ENCODE assay signal across 8 cellular contexts in genomic region chrX:101931104-101931493, GRCh38. TPM values are rescaled to one million over a fixed set of nuclear protein-coding genes. Genes with fewer than 3 reads are reported as not detected.
DNase-seq lines count a peak whose midpoint lies in the region; ATAC-seq, FAIRE-seq and TF ChIP-seq lines count a peak whose summit lies in the region.

No MANE protein-coding gene starts in this region.

- FAIRE-seq in kidney (lab: Jason Lieb, UNC): no peak

- TF ChIP-seq EP300 in suprapubic skin (IDR thresholded peaks at IDR 0.05): no peak

- H3K36me3 Mint-ChIP-seq in activated CD4-positive, alpha-beta T cell treated with anti-CD3 and anti-CD28 coated beads for 36 hours (ENCODE audit: low read depth): peaks cover 4% of the 10 kb centered on the region
- no peaks in the 10 kb centered on the region for H3K36me3 Mint-ChIP-seq in activated naive CD8-positive, alpha-beta T cell treated with anti-CD3 and anti-CD28 coated beads, Interleukin-2, amount 10 ng/mL, durations not matched to agents 7 days and 5 days

- H3K9ac ChIP-seq in kidney (ENCODE audit: low read length in 2 of 2): peak overlapping the region; percentile 24 to 75

- H3K27me3 Mint-ChIP-seq in activated CD4-positive, alpha-beta T cell treated with anti-CD3 and anti-CD28 coated beads for 36 hours: no peaks in the 10 kb centered on the region
- no peaks in the 10 kb centered on the region for H3K27me3 Mint-ChIP-seq in activated naive CD8-positive, alpha-beta T cell treated with anti-CD3 and anti-CD28 coated beads, Interleukin-2, amount 10 ng/mL, durations not matched to agents 7 days and 5 days

- H3K4me1 Mint-ChIP-seq in activated CD4-positive, alpha-beta T cell treated with anti-CD3 and anti-CD28 coated beads for 36 hours: peaks cover 10% of the 10 kb centered on the region
- H3K4me1 Mint-ChIP-seq in activated naive CD8-positive, alpha-beta T cell treated with anti-CD3 and anti-CD28 coated beads, Interleukin-2, amount 10 ng/mL, durations not matched to agents 7 days and 5 days: peaks cover 7% of the 10 kb centered on the region

- CTCF ChIA-PET in activated CD4-positive, alpha-beta T cell treated with anti-CD3 and anti-CD28 coated beads for 36 hours (lab: Charles Lee): no interaction called here

- H3K9me3 ChIP-seq in kidney (ENCODE audit: control insufficient read depth in 1 of 2, low read length in 2 of 2) (no peaks in the 10 kb centered on the region), suprapubic skin (no peaks in the 10 kb centered on the region)

- H3K27ac ChIP-seq in kidney (ENCODE audit: low read depth in 2 of 2, low read length in 2 of 2): peak overlapping the region; percentile 71 to 87
- H3K27ac ChIP-seq in suprapubic skin: peak overlapping the region; percentile 95

- 43% methylated on average over 7 of the region's 7 CpGs for WGBS in suprapubic skin

- peak; percentile 3 for DNase-seq in activated CD4-positive, alpha-beta T cell treated with anti-CD3 and anti-CD28 coated beads for 36 hours
- DNase-seq in activated CD4-positive, alpha-beta T cell treated with anti-CD3 and anti-CD28 coated beads, Interleukin-2, amount 50 U/mL, for 48 hours: no peak
- no peak for DNase-seq in activated naive CD8-positive, alpha-beta T cell treated with anti-CD3 and anti-CD28 coated beads, Interleukin-2, amount 10 ng/mL, durations not matched to agents 7 days and 5 days
- DNase-seq in kidney: no peak
- DNase-seq in suprapubic skin (ENCODE audit: low spot score in 2 of 2): no peak
- no peak for DNase-seq in KG1 (lab: John Stamatoyannopoulos, UW)

- H3K36me3 ChIP-seq in kidney (ENCODE audit: control insufficient read depth in 1 of 2, insufficient read depth in 2 of 2, low read length in 2 of 2) (no peaks in the 10 kb centered on the region), suprapubic skin (no peaks in the 10 kb centered on the region)

- ATAC-seq in activated CD4-positive, alpha-beta T cell treated with anti-CD3 and anti-CD28 coated beads for 36 hours: no peak
- peak; percentile 0 for ATAC-seq in HG03175 (IDR thresholded peaks at IDR 0.05; ENCODE audit: unreplicated experiment)
- no peak for ATAC-seq in activated naive CD8-positive, alpha-beta T cell treated with anti-CD3 and anti-CD28 coated beads, Interleukin-2, amount 10 ng/mL, durations not matched to agents 7 days and 5 days (ENCODE audit: low read depth)
- ATAC-seq in HG03520 (IDR thresholded peaks at IDR 0.05; ENCODE audit: unreplicated experiment): no peak

- H3K4me3 Mint-ChIP-seq in activated CD4-positive, alpha-beta T cell treated with anti-CD3 and anti-CD28 coated beads for 36 hours: peak overlapping the region; percentile 87
- peak overlapping the region; percentile 90 for H3K4me3 Mint-ChIP-seq in activated naive CD8-positive, alpha-beta T cell treated with anti-CD3 and anti-CD28 coated beads, Interleukin-2, amount 10 ng/mL, durations not matched to agents 7 days and 5 days

- H3K4me1 ChIP-seq in kidney (ENCODE audit: control insufficient read depth in 1 of 2, insufficient read depth in 1 of 2, low read depth in 1 of 2, low read length in 2 of 2) (no peaks in the 10 kb centered on the region), suprapubic skin (no peaks in the 10 kb centered on the region)

- H3K27ac Mint-ChIP-seq in activated CD4-positive, alpha-beta T cell treated with anti-CD3 and anti-CD28 coated beads for 36 hours: peak overlapping the region; percentile 92
- H3K27ac Mint-ChIP-seq in activated naive CD8-positive, alpha-beta T cell treated with anti-CD3 and anti-CD28 coated beads, Interleukin-2, amount 10 ng/mL, durations not matched to agents 7 days and 5 days: peak overlapping the region; percentile 87

- TF ChIP-seq CTCF in kidney (IDR thresholded peaks at IDR 0.05; ENCODE audit: borderline replicate concordance, extremely low read depth, insufficient read depth) (no peak), suprapubic skin (IDR thresholded peaks at IDR 0.05) (no peak)

- H3K27me3 ChIP-seq in suprapubic skin: no peaks in the 10 kb centered on the region

- intact Hi-C loops in activated CD4-positive, alpha-beta T cell treated with anti-CD3 and anti-CD28 coated beads for 36 hours (cut with DNase I, micrococcal nuclease): loop anchor here (5.0 kb wide), 5 partner anchors 134 to 584 kb away; partner anchors contain the start of genes BEX5 (in 1 of the 2), RPL36A (in 1 of the 2) and TIMM8A (in 1 of the 2)
- intact Hi-C loops in kidney (cut with DNase I): no loop called here

- TF ChIP-seq POLR2A in suprapubic skin (IDR thresholded peaks at IDR 0.05): no peak

- H3K9me3 Mint-ChIP-seq in activated CD4-positive, alpha-beta T cell treated with anti-CD3 and anti-CD28 coated beads for 36 hours (ENCODE audit: low read depth): peaks cover 3% of the 10 kb centered on the region
- peaks cover 6% of the 10 kb centered on the region for H3K9me3 Mint-ChIP-seq in activated naive CD8-positive, alpha-beta T cell treated with anti-CD3 and anti-CD28 coated beads, Interleukin-2, amount 10 ng/mL, durations not matched to agents 7 days and 5 days

- peak overlapping the region; percentile 56 to 73 for H3K4me3 ChIP-seq in kidney (ENCODE audit: low read length in 2 of 2)
- peak overlapping the region; percentile 73 for H3K4me3 ChIP-seq in suprapubic skin

- POLR2A ChIA-PET in activated CD4-positive, alpha-beta T cell treated with anti-CD3 and anti-CD28 coated beads for 36 hours (lab: Charles Lee): no interaction called here
- POLR2A ChIA-PET in activated naive CD8-positive, alpha-beta T cell treated with anti-CD3 and anti-CD28 coated beads, Interleukin-2, amount 10 ng/mL, durations not matched to agents 7 days and 5 days (lab: Charles Lee): interaction anchor here (1.0 to 1.6 kb wide), 5 partner anchors 30 to 540 kb away, joined by 3 to 8 read pairs (median 3); partner anchors contain the start of genes BEX5 and RPL36A

RNA-seq across cellular contexts. Expression of gene ZMAT1, which starts 0.7 kb away (rescaled TPM):
- 1 to 10 TPM; 4.4 to 5.4 TPM for total RNA-seq in activated CD4-positive, alpha-beta T cell treated with anti-CD3 and anti-CD28 coated beads for 36 hours
- 10 to 100 TPM; 12.9 to 14.4 TPM for total RNA-seq in activated naive CD8-positive, alpha-beta T cell treated with anti-CD3 and anti-CD28 coated beads, Interleukin-2, amount 10 ng/mL, durations not matched to agents 7 days and 5 days
- total RNA-seq in kidney (20.0 TPM), suprapubic skin (1 to 10 TPM; 1.9 to 8.9 (median 3.0) TPM)
- polyA plus RNA-seq in kidney (ENCODE audit: insufficient read depth, low read depth, low replicate concordance): 8.5 TPM
